In genomic region chr12:30823764-30824163, GRCh38 we compare ENCODE assay signal across 2 cellular contexts.
A peak's percentile ranks its signal among the peaks of the same experiment; 100 is the strongest.
TF ChIP-seq lines count a peak whose summit lies in the region.

No MANE protein-coding gene starts in this region.

TF ChIP-seq in GM23338, 12 proteins besides CTCF, POLR2A, EP300 and RAD21 (continued from another document):
- no peak for TF ChIP-seq ETS1 (IDR thresholded peaks at IDR 0.05)
- TF ChIP-seq REST (IDR thresholded peaks at IDR 0.05; ENCODE audit: unreplicated experiment), result no peak
- no peak for TF ChIP-seq NANOG (IDR thresholded peaks at IDR 0.05; ENCODE audit: borderline replicate concordance)
- TF ChIP-seq ZNF331 (CRISPR knock-in tag; IDR thresholded peaks at IDR 0.05; ENCODE audit: low read depth), result no peak
- TF ChIP-seq ZNF462 (CRISPR knock-in tag; IDR thresholded peaks at IDR 0.05), result no peak
- TF ChIP-seq EZH2phosphoT487 (IDR thresholded peaks at IDR 0.05; ENCODE audit: unreplicated experiment), result no peak
- no peak for TF ChIP-seq JUNB (IDR thresholded peaks at IDR 0.05; ENCODE audit: unreplicated experiment)
- TF ChIP-seq STAT1 (IDR thresholded peaks at IDR 0.05; ENCODE audit: unreplicated experiment), result no peak

TF ChIP-seq in H1, 55 proteins besides CTCF, POLR2A, EP300 and RAD21 (continued from another document):
- TF ChIP-seq HDAC6 (IDR thresholded peaks at IDR 0.05; ENCODE audit: low read depth, low read length), result no peak
- TF ChIP-seq RNF2 (IDR thresholded peaks at IDR 0.05; ENCODE audit: borderline replicate concordance, low read depth, low read length, missing control alignments, poor library complexity, severe bottlenecking), result no peak
- peak; percentile 50; the same call in 1 of the 2 replicates for TF ChIP-seq E2F6 (IDR thresholded peaks at IDR 0.05)
- no peak for TF ChIP-seq KDM4A (IDR thresholded peaks at IDR 0.05; ENCODE audit: low read depth, low read length, severe bottlenecking)
- no peak for TF ChIP-seq CTBP2 (IDR thresholded peaks at IDR 0.05; ENCODE audit: borderline replicate concordance, insufficient read depth, insufficient read length, low read length)
- no peak for TF ChIP-seq BRCA1 (IDR thresholded peaks at IDR 0.05; ENCODE audit: low read depth, low read length)
- TF ChIP-seq SIN3A (conservative IDR thresholded peaks at IDR 0.05 in 1 of 2, IDR thresholded peaks at IDR 0.05 in 1 of 2; ENCODE audit: low read depth in 1 of 2, low read length in 2 of 2), result no peak
- peak; percentile 71 for TF ChIP-seq MAX (IDR thresholded peaks at IDR 0.05)
- TF ChIP-seq MAFK (IDR thresholded peaks at IDR 0.05; ENCODE audit: low read depth, low read length), result no peak
- no peak for TF ChIP-seq SIX5 (IDR thresholded peaks at IDR 0.05; ENCODE audit: low read depth, low read length)
- no peak for TF ChIP-seq TAF7 (optimal IDR thresholded peaks at IDR 0.05; ENCODE audit: borderline replicate concordance, low read depth, low read length)
